13 cellular contexts compared by ENCODE assay signal in the genomic region with DNA sequence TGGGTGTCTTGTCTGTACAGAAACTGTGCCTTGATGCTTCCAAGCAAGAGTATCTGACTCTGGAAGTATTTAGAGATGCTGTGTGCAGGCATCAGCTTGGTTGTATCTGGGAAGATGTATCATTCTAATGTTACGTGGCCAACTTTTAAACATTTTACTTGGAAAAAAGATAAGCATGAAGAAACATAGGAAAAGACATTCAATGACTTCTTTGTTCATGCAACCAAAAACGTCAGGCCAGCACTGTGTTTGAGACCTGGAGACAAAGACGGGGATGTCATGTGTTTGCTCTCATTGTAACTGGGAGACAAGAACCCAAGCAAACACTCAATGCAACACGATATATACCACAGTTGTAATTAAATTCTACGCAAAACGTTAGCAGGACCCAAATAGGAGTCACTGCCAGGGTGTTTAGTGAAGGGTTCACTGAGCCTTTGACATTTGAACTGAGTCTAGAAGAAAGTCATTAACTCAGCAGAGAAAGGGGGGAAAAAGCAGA. TPM values are rescaled to one million over a fixed set of nuclear protein-coding genes. Genes with fewer than 3 reads are reported as not detected.
DNase-seq lines count a peak whose midpoint lies in the region; ATAC-seq and TF ChIP-seq lines count a peak whose summit lies in the region.
"Had no signal": no experiment of that assay in that cellular context is flagged by ENCODE, and none has a peak within 500 bp of the region (broad histone marks: within the 10 kb centered on the region; RNA-seq: fewer than 3 reads in every experiment).

No MANE protein-coding gene starts in this region.

- H3K27ac Mint-ChIP-seq in osteocyte (ENCODE audit: unreplicated experiment), result peak overlapping the region; percentile 93
- H3K27ac Mint-ChIP-seq in activated CD4-positive, alpha-beta T cell treated with anti-CD3 and anti-CD28 coated beads for 36 hours, result no peak overlapping the region
- H3K27ac Mint-ChIP-seq in activated CD8-positive, alpha-beta memory T cell treated with anti-CD3 and anti-CD28 coated beads, Interleukin-2, amount 10 ng/mL, durations not matched to agents 7 days and 5 days, result no peak overlapping the region
- H3K27ac Mint-ChIP-seq: HFFc6 had no signal

- TF ChIP-seq EP300 in esophagus muscularis mucosa (IDR thresholded peaks at IDR 0.05), result no peak

- POLR2A ChIA-PET in activated CD4-positive, alpha-beta T cell treated with anti-CD3 and anti-CD28 coated beads for 36 hours (lab: Charles Lee), result no interaction called here

- no peak for TF ChIP-seq POLR2A in esophagus muscularis mucosa (IDR thresholded peaks at IDR 0.05; ENCODE audit: low read depth)

- H3K4me1 ChIP-seq in BLaER1 (peaks cover 51% of the 10 kb centered on the region), esophagus muscularis mucosa (peaks cover 9 to 47% (median 35%) of the 10 kb centered on the region in 4 donors)

- no peaks in the 10 kb centered on the region for H4K20me1 ChIP-seq in BLaER1

- H3K9me3 Mint-ChIP-seq in osteocyte (ENCODE audit: unreplicated experiment), result no peaks in the 10 kb centered on the region
- no peaks in the 10 kb centered on the region for H3K9me3 Mint-ChIP-seq in activated CD4-positive, alpha-beta T cell treated with anti-CD3 and anti-CD28 coated beads for 36 hours (ENCODE audit: low read depth)
- no peaks in the 10 kb centered on the region for H3K9me3 Mint-ChIP-seq in activated CD8-positive, alpha-beta memory T cell treated with anti-CD3 and anti-CD28 coated beads, Interleukin-2, amount 10 ng/mL, durations not matched to agents 7 days and 5 days (ENCODE audit: low read depth)
- H3K9me3 Mint-ChIP-seq: HFFc6 had no signal

- H3K27me3 Mint-ChIP-seq in osteocyte (ENCODE audit: unreplicated experiment), result no peaks in the 10 kb centered on the region
- peaks cover 4% of the 10 kb centered on the region for H3K27me3 Mint-ChIP-seq in activated CD4-positive, alpha-beta T cell treated with anti-CD3 and anti-CD28 coated beads for 36 hours
- H3K27me3 Mint-ChIP-seq in activated CD8-positive, alpha-beta memory T cell treated with anti-CD3 and anti-CD28 coated beads, Interleukin-2, amount 10 ng/mL, durations not matched to agents 7 days and 5 days, result peaks cover 3% of the 10 kb centered on the region

- H3K4me3 ChIP-seq in BLaER1, result no peak overlapping the region
- no peak overlapping the region for H3K4me3 ChIP-seq in esophagus muscularis mucosa

- CTCF ChIA-PET in activated CD4-positive, alpha-beta T cell treated with anti-CD3 and anti-CD28 coated beads for 36 hours (lab: Charles Lee), result no interaction called here
- CTCF ChIA-PET in activated CD8-positive, alpha-beta memory T cell treated with anti-CD3 and anti-CD28 coated beads, Interleukin-2, amount 10 ng/mL, durations not matched to agents 7 days and 5 days (lab: Charles Lee), result no interaction called here

- no peaks in the 10 kb centered on the region for H3K36me3 ChIP-seq in BLaER1
- no peaks in the 10 kb centered on the region for H3K36me3 ChIP-seq in esophagus muscularis mucosa

- peaks cover 50% of the 10 kb centered on the region for H3K4me1 Mint-ChIP-seq in osteocyte (ENCODE audit: unreplicated experiment)
- no peaks in the 10 kb centered on the region for H3K4me1 Mint-ChIP-seq in activated CD4-positive, alpha-beta T cell treated with anti-CD3 and anti-CD28 coated beads for 36 hours
- H3K4me1 Mint-ChIP-seq in activated CD8-positive, alpha-beta memory T cell treated with anti-CD3 and anti-CD28 coated beads, Interleukin-2, amount 10 ng/mL, durations not matched to agents 7 days and 5 days, result no peaks in the 10 kb centered on the region

- WGBS in esophagus muscularis mucosa, result 67% methylated on average over 6 of the region's 6 CpGs

- no peaks in the 10 kb centered on the region for H3K36me3 Mint-ChIP-seq in osteocyte (ENCODE audit: unreplicated experiment)
- H3K36me3 Mint-ChIP-seq in activated CD4-positive, alpha-beta T cell treated with anti-CD3 and anti-CD28 coated beads for 36 hours (ENCODE audit: low read depth), result no peaks in the 10 kb centered on the region
- no peaks in the 10 kb centered on the region for H3K36me3 Mint-ChIP-seq in activated CD8-positive, alpha-beta memory T cell treated with anti-CD3 and anti-CD28 coated beads, Interleukin-2, amount 10 ng/mL, durations not matched to agents 7 days and 5 days
- H3K36me3 Mint-ChIP-seq: brain had no signal

- DNase-seq in NCI-H2196 (lab: John Stamatoyannopoulos, UW; ENCODE audit: unreplicated experiment) (peak; percentile 85), esophagus muscularis mucosa (ENCODE audit: extremely low spot score) (no peak), osteocyte (ENCODE audit: extremely low spot score, unreplicated experiment) (no peak), RPMI8226 (no peak)
- DNase-seq in stimulated activated CD4-positive, alpha-beta T cell treated with anti-CD3 and anti-CD28 coated beads, Interleukin-4, amount 100 ng/mL, for 4 hours, result no peak
- DNase-seq in activated CD4-positive, alpha-beta T cell treated with anti-CD3 and anti-CD28 coated beads for 36 hours, result no peak
- no peak for DNase-seq in activated CD8-positive, alpha-beta memory T cell treated with anti-CD3 and anti-CD28 coated beads, Interleukin-2, amount 10 ng/mL, durations not matched to agents 7 days and 5 days
- DNase-seq: activated T-cell treated with anti-CD3 and anti-CD28 coated beads, Interleukin-2, amount 50 U/mL, for 1 hour; posterior cingulate gyrus had no signal

- no peak overlapping the region for H3K4me3 Mint-ChIP-seq in osteocyte (ENCODE audit: unreplicated experiment)
- no peak overlapping the region for H3K4me3 Mint-ChIP-seq in activated CD4-positive, alpha-beta T cell treated with anti-CD3 and anti-CD28 coated beads for 36 hours
- H3K4me3 Mint-ChIP-seq in activated CD8-positive, alpha-beta memory T cell treated with anti-CD3 and anti-CD28 coated beads, Interleukin-2, amount 10 ng/mL, durations not matched to agents 7 days and 5 days, result no peak overlapping the region
- H3K4me3 Mint-ChIP-seq: HFFc6 had no signal

- peak overlapping the region; percentile 78; the same call in 1 of the 2 replicates for H3K27ac ChIP-seq in BLaER1
- peak overlapping the region in 3 of 4 donors; percentile 65 to 67 (median 66) for H3K27ac ChIP-seq in esophagus muscularis mucosa (replicated peaks in 1 of 4)
- H3K27ac ChIP-seq: HL-60 had no signal

- ATAC-seq in activated CD4-positive, alpha-beta T cell treated with anti-CD3 and anti-CD28 coated beads for 36 hours, result no peak
- no peak for ATAC-seq in activated CD8-positive, alpha-beta memory T cell treated with anti-CD3 and anti-CD28 coated beads, Interleukin-2, amount 10 ng/mL, durations not matched to agents 7 days and 5 days

- H3K9me3 ChIP-seq in BLaER1, result peaks cover 8% of the 10 kb centered on the region; the same call in 1 of the 2 replicates
- H3K9me3 ChIP-seq in esophagus muscularis mucosa, result no peaks in the 10 kb centered on the region

- H3K9ac ChIP-seq in BLaER1, result no peak overlapping the region

- intact Hi-C loops in esophagus muscularis mucosa (cut with DNase I), result loop anchor here (5.0 kb wide), 1 partner anchor 64 kb away; no protein-coding TSS in a partner anchor
- intact Hi-C loops in activated CD4-positive, alpha-beta T cell treated with anti-CD3 and anti-CD28 coated beads for 36 hours (cut with DNase I, micrococcal nuclease), result no loop called here

- H3K4me2 ChIP-seq in BLaER1, result peak overlapping the region; percentile 89

- TF ChIP-seq CTCF in esophagus muscularis mucosa (IDR thresholded peaks at IDR 0.05), result no peak
- TF ChIP-seq CTCF in osteocyte (IDR thresholded peaks at IDR 0.05), result no peak

- H3K27me3 ChIP-seq in BLaER1 (no peaks in the 10 kb centered on the region), esophagus muscularis mucosa (no peaks in the 10 kb centered on the region)

RNA-seq across cellular contexts. Expression of gene SESTD1, which starts 8.9 kb away (rescaled TPM):
- total RNA-seq in esophagus muscularis mucosa (10 to 100 TPM; 48.9 to 57.3 (median 53.3) TPM), osteocyte (99.1 and 103 TPM in 2 replicates)
- total RNA-seq in activated CD4-positive, alpha-beta T cell treated with anti-CD3 and anti-CD28 coated beads for 36 hours, result 1 to 10 TPM; 9.4 to 9.6 TPM
- 1 to 10 TPM; 4.0 to 7.7 TPM for total RNA-seq in activated CD8-positive, alpha-beta memory T cell treated with anti-CD3 and anti-CD28 coated beads, Interleukin-2, amount 10 ng/mL, durations not matched to agents 7 days and 5 days
